Comparison of ENCODE assay signal across 1 cellular context in genomic region chr9:125795970-125796596, GRCh38.
A peak's percentile ranks its signal among the peaks of the same experiment; 100 is the strongest.
TF ChIP-seq lines count a peak whose summit lies in the region.

No MANE protein-coding gene starts in this region.

TF ChIP-seq in GM12878, 131 proteins besides CTCF, POLR2A, EP300 and RAD21 (continues in another document):
- TF ChIP-seq, protein P1, sequence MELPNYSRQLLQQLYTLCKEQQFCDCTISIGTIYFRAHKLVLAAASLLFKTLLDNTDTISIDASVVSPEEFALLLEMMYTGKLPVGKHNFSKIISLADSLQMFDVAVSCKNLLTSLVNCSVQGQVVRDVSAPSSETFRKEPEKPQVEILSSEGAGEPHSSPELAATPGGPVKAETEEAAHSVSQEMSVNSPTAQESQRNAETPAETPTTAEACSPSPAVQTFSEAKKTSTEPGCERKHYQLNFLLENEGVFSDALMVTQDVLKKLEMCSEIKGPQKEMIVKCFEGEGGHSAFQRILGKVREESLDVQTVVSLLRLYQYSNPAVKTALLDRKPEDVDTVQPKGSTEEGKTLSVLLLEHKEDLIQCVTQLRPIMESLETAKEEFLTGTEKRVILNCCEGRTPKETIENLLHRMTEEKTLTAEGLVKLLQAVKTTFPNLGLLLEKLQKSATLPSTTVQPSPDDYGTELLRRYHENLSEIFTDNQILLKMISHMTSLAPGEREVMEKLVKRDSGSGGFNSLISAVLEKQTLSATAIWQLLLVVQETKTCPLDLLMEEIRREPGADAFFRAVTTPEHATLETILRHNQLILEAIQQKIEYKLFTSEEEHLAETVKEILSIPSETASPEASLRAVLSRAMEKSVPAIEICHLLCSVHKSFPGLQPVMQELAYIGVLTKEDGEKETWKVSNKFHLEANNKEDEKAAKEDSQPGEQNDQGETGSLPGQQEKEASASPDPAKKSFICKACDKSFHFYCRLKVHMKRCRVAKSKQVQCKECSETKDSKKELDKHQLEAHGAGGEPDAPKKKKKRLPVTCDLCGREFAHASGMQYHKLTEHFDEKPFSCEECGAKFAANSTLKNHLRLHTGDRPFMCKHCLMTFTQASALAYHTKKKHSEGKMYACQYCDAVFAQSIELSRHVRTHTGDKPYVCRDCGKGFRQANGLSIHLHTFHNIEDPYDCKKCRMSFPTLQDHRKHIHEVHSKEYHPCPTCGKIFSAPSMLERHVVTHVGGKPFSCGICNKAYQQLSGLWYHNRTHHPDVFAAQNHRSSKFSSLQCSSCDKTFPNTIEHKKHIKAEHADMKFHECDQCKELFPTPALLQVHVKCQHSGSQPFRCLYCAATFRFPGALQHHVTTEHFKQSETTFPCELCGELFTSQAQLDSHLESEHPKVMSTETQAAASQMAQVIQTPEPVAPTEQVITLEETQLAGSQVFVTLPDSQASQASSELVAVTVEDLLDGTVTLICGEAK (IDR thresholded peaks at IDR 0.05; ENCODE audit: borderline replicate concordance): no peak
- TF ChIP-seq CBX5 (IDR thresholded peaks at IDR 0.05; ENCODE audit: low read depth) (no peak), SMARCA5 (IDR thresholded peaks at IDR 0.05) (no peak), PBX3 (IDR thresholded peaks at IDR 0.05; ENCODE audit: insufficient replicate concordance, low read depth, low read length) (no peak), POU2F2 (IDR thresholded peaks at IDR 0.05; ENCODE audit: borderline replicate concordance, low read depth, low read length) (no peak), PAX8 (IDR thresholded peaks at IDR 0.05) (no peak), IKZF2 (IDR thresholded peaks at IDR 0.05) (peak; percentile 22 to 38; a peak in 2 of 4 replicates), ZNF592 (IDR thresholded peaks at IDR 0.05) (no peak), ZNF274 (IDR thresholded peaks at IDR 0.05; ENCODE audit: insufficient read depth, insufficient read length) (no peak), RB1 (IDR thresholded peaks at IDR 0.05; ENCODE audit: borderline replicate concordance) (no peak), ZBED1 (IDR thresholded peaks at IDR 0.05; ENCODE audit: borderline replicate concordance) (no peak), HSF1 (IDR thresholded peaks at IDR 0.05; ENCODE audit: low read depth, low read length) (no peak), FOXM1 (IDR thresholded peaks at IDR 0.05; ENCODE audit: low read depth, low read length) (no peak), IRF3 (IDR thresholded peaks at IDR 0.05) (no peak), CREM (IDR thresholded peaks at IDR 0.05; ENCODE audit: low read depth) (no peak), ETV6 (conservative IDR thresholded peaks at IDR 0.05 in 1 of 2, IDR thresholded peaks at IDR 0.05 in 1 of 2; ENCODE audit: borderline replicate concordance in 1 of 2, low read depth in 1 of 2) (no peak), MAX (IDR thresholded peaks at IDR 0.05; ENCODE audit: low read depth, low read length) (no peak), MTA2 (IDR thresholded peaks at IDR 0.05; ENCODE audit: low read depth) (peak; percentile 77; the same call in 1 of the 2 replicates), TCF7 (IDR thresholded peaks at IDR 0.05; ENCODE audit: borderline replicate concordance) (no peak), MEF2B (IDR thresholded peaks at IDR 0.05; ENCODE audit: partially characterized antibody, poor library complexity, severe bottlenecking) (peak; percentile 25), SIN3A (IDR thresholded peaks at IDR 0.05; ENCODE audit: low read depth, low read length) (no peak), PAX5 (IDR thresholded peaks at IDR 0.05; ENCODE audit: borderline replicate concordance, low read depth, low read length) (no peak), ATF7 (IDR thresholded peaks at IDR 0.05; ENCODE audit: low read depth) (no peak), NR2F1 (conservative IDR thresholded peaks at IDR 0.05) (no peak), SPI1 (IDR thresholded peaks at IDR 0.05; ENCODE audit: borderline replicate concordance, insufficient read depth, low read depth, low read length) (no peak), FOXK2 (IDR thresholded peaks at IDR 0.05) (no peak), LARP7 (IDR thresholded peaks at IDR 0.05) (no peak), CHD1 (IDR thresholded peaks at IDR 0.05; ENCODE audit: low read depth, low read length) (no peak), CBFB (IDR thresholded peaks at IDR 0.05; ENCODE audit: low read depth) (no peak), SMAD1 (IDR thresholded peaks at IDR 0.05; ENCODE audit: low read depth, partially characterized antibody) (no peak), HDGF (IDR thresholded peaks at IDR 0.05) (no peak), NR2C1 (IDR thresholded peaks at IDR 0.05) (no peak), DPF2 (IDR thresholded peaks at IDR 0.05) (0 out of 2 replicates have a peak, but pooled peaks have one; percentile 30), ZNF622 (IDR thresholded peaks at IDR 0.05) (no peak), BHLHE40 (IDR thresholded peaks at IDR 0.05; ENCODE audit: borderline replicate concordance in 1 of 2, low read depth in 2 of 2, low read length in 1 of 2) (no peak), NBN (IDR thresholded peaks at IDR 0.05) (no peak), IKZF1 (conservative IDR thresholded peaks at IDR 0.05) (peak; percentile 50; the same call in 1 of the 2 replicates), RCOR1 (conservative IDR thresholded peaks at IDR 0.05; ENCODE audit: low read depth, low read length) (no peak), STAT3 (IDR thresholded peaks at IDR 0.05; ENCODE audit: low read depth, low read length) (no peak), EGR1 (IDR thresholded peaks at IDR 0.05; ENCODE audit: borderline replicate concordance in 1 of 2, low read depth in 2 of 2, low read length in 2 of 2) (no peak), MYC (IDR thresholded peaks at IDR 0.05; ENCODE audit: insufficient read depth, insufficient read length, insufficient replicate concordance, low read length, severe bottlenecking) (no peak), STAT1 (conservative IDR thresholded peaks at IDR 0.05) (no peak), KLF5 (IDR thresholded peaks at IDR 0.05; ENCODE audit: partially characterized antibody) (no peak), ZNF217 (IDR thresholded peaks at IDR 0.05) (0 out of 2 replicates have a peak, but pooled peaks have one; percentile 27), NFIC (IDR thresholded peaks at IDR 0.05; ENCODE audit: low read depth, low read length) (no peak)
- TF ChIP-seq, protein P2, sequence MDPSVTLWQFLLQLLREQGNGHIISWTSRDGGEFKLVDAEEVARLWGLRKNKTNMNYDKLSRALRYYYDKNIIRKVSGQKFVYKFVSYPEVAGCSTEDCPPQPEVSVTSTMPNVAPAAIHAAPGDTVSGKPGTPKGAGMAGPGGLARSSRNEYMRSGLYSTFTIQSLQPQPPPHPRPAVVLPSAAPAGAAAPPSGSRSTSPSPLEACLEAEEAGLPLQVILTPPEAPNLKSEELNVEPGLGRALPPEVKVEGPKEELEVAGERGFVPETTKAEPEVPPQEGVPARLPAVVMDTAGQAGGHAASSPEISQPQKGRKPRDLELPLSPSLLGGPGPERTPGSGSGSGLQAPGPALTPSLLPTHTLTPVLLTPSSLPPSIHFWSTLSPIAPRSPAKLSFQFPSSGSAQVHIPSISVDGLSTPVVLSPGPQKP (IDR thresholded peaks at IDR 0.05; ENCODE audit: low read depth, low read length): no peak
- TF ChIP-seq, protein P3, sequence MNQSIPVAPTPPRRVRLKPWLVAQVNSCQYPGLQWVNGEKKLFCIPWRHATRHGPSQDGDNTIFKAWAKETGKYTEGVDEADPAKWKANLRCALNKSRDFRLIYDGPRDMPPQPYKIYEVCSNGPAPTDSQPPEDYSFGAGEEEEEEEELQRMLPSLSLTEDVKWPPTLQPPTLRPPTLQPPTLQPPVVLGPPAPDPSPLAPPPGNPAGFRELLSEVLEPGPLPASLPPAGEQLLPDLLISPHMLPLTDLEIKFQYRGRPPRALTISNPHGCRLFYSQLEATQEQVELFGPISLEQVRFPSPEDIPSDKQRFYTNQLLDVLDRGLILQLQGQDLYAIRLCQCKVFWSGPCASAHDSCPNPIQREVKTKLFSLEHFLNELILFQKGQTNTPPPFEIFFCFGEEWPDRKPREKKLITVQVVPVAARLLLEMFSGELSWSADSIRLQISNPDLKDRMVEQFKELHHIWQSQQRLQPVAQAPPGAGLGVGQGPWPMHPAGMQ (IDR thresholded peaks at IDR 0.05; ENCODE audit: borderline replicate concordance): no peak
- TF ChIP-seq, protein P4, sequence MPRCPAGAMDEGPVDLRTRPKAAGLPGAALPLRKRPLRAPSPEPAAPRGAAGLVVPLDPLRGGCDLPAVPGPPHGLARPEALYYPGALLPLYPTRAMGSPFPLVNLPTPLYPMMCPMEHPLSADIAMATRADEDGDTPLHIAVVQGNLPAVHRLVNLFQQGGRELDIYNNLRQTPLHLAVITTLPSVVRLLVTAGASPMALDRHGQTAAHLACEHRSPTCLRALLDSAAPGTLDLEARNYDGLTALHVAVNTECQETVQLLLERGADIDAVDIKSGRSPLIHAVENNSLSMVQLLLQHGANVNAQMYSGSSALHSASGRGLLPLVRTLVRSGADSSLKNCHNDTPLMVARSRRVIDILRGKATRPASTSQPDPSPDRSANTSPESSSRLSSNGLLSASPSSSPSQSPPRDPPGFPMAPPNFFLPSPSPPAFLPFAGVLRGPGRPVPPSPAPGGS (IDR thresholded peaks at IDR 0.05; ENCODE audit: borderline replicate concordance, insufficient read depth, low read depth, low read length, poor library complexity, severe bottlenecking): no peak
- TF ChIP-seq, protein P5, sequence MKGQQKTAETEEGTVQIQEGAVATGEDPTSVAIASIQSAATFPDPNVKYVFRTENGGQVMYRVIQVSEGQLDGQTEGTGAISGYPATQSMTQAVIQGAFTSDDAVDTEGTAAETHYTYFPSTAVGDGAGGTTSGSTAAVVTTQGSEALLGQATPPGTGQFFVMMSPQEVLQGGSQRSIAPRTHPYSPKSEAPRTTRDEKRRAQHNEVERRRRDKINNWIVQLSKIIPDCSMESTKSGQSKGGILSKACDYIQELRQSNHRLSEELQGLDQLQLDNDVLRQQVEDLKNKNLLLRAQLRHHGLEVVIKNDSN (IDR thresholded peaks at IDR 0.05; ENCODE audit: borderline replicate concordance, extremely low read length, insufficient read depth, low read depth, low read length): no peak
- TF ChIP-seq, protein P6, sequence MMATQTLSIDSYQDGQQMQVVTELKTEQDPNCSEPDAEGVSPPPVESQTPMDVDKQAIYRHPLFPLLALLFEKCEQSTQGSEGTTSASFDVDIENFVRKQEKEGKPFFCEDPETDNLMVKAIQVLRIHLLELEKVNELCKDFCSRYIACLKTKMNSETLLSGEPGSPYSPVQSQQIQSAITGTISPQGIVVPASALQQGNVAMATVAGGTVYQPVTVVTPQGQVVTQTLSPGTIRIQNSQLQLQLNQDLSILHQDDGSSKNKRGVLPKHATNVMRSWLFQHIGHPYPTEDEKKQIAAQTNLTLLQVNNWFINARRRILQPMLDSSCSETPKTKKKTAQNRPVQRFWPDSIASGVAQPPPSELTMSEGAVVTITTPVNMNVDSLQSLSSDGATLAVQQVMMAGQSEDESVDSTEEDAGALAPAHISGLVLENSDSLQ (IDR thresholded peaks at IDR 0.05): no peak
